In the genomic region with DNA sequence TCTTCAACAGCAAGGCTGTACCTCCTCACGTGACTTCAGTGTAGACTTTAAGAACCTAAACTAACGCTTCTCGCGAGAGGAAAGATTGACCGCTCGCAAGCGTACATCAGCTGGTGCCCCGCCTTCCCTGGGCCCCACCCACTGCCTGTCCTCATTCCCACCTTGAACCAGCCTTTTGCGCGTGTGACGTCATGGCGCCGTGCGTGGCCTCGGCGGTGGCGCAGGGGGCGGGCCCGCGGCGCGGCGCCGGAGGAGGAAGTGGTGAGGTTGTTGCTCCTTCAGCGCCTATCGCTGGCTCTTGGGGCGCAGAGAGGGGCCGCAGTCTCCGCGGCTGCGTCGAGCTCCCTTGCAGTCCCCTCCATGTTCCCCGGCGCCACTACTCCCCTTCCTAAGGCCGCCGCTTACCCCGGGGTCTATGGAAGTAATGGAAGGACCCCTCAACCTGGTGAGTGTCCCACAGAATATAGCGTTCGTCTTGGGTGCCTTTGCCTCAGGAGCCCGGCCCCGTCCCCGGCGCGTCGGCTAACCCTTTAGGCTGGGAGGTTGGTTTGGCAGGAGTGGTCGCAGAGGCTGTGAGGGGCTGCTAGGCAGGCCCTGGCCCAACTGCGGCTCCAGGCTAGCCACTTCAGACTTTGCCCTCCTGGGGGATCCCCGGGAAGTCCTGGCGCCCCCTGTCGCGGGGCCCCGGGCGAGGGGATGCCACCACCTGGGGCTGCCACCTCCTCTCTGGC, we compare ENCODE assay signal across 8 cellular contexts. TPM values are rescaled to one million over a fixed set of nuclear protein-coding genes. Genes with fewer than 3 reads are reported as not detected.
DNase-seq lines count a peak whose midpoint lies in the region; ATAC-seq and TF ChIP-seq lines count a peak whose summit lies in the region.

NRBF2 (plus strand) TSS at position 273 of the 731 bp plus-strand sequence; CDS start at position 416, 143 bp downstream.

- peak within 1 kb of the TSS; percentile 98 to 100 (median 99) for H3K27ac ChIP-seq in spleen

- ATAC-seq in GM18909 (IDR thresholded peaks at IDR 0.05; ENCODE audit: poor library complexity, unreplicated experiment) (peak; percentile 98), HG03175 (IDR thresholded peaks at IDR 0.05; ENCODE audit: unreplicated experiment) (peak; percentile 95), WTC11 (peak; percentile 93)

- H3K4me3 ChIP-seq in AG09309 (ENCODE audit: control insufficient read depth, low read depth, low read length) (peak within 1 kb of the TSS; percentile 94), cardiac fibroblast (replicated peaks in 1 of 2; ENCODE audit: low read depth in 2 of 2, low read length in 2 of 2) (peak within 1 kb of the TSS; percentile 94 to 98), spleen (peak within 1 kb of the TSS; percentile 69 to 90 (median 74))

- CTCF ChIA-PET in WTC11 (lab: Charles Lee) = interaction anchor here (0.8 to 1.6 kb wide), 5 partner anchors 25 to 733 kb away, joined by 3 to 14 read pairs (median 4); no protein-coding TSS in a partner anchor

- H3K4me1 Mint-ChIP-seq in WTC11 = peaks cover 29% of the 10 kb centered on the region
- H3K4me1 Mint-ChIP-seq in immature natural killer cell = peaks cover 37 to 46% of the 10 kb centered on the region in 2 donors

- peaks cover 13% of the 10 kb centered on the region for H3K36me3 Mint-ChIP-seq in WTC11
- H3K36me3 Mint-ChIP-seq in immature natural killer cell = peaks cover 0 to 4% (median 0%) of the 10 kb centered on the region in 3 donors

- DNase-seq in AG09309 (ENCODE audit: low read depth) = peak; percentile 92
- peak; percentile 96 for DNase-seq in NCI-H2227 treated with DMSO at 0.1 percent for 48 hours (lab: John Stamatoyannopoulos, UW)
- peak; percentile 96 for DNase-seq in WTC11 (ENCODE audit: low spot score)
- DNase-seq in cardiac fibroblast (ENCODE audit: low read depth in 2 of 2) = peak; percentile 99 to 100
- peak; percentile 97 to 98 (median 97) for DNase-seq in immature natural killer cell
- peak; percentile 99 for DNase-seq in spleen

- POLR2A ChIA-PET in WTC11 (lab: Charles Lee) = interaction anchor here (1.3 to 1.7 kb wide), 3 partner anchors 13 to 317 kb away, joined by 3 to 5 read pairs (median 4); no protein-coding TSS in a partner anchor

- H3K36me3 ChIP-seq in spleen = peaks cover 0 to 5% (median 0%) of the 10 kb centered on the region in 6 donors

- intact Hi-C loops in spleen (cut with DNase I; ENCODE audit: low total_unique reads) = no loop called here

- peaks cover 0 to 9% (median 2%) of the 10 kb centered on the region in 8 donors for H3K9me3 ChIP-seq in spleen

- H3K4me1 ChIP-seq in spleen = peaks cover 14 to 50% (median 41%) of the 10 kb centered on the region in 6 donors

- TF ChIP-seq POLR2A in spleen (IDR thresholded peaks at IDR 0.05) = peak; percentile 93 to 97 (median 94)

- H3K9me3 Mint-ChIP-seq in WTC11 (peaks cover 25% of the 10 kb centered on the region), immature natural killer cell (peaks cover 0 to 4% (median 0%) of the 10 kb centered on the region in 6 donors)

- peaks cover 4% of the 10 kb centered on the region for H3K27me3 Mint-ChIP-seq in WTC11 (ENCODE audit: low read depth)
- H3K27me3 Mint-ChIP-seq in immature natural killer cell (ENCODE audit: low read depth in 3 of 3) = peaks cover 5 to 16% (median 13%) of the 10 kb centered on the region in 3 donors

- peak; percentile 46 for TF ChIP-seq CTCF in AG09309 (IDR thresholded peaks at IDR 0.05; ENCODE audit: control insufficient read depth, insufficient read depth, low read depth, low read length, missing control alignments)
- TF ChIP-seq CTCF in WTC11 (IDR thresholded peaks at IDR 0.05) = no peak
- peak; percentile 24 for TF ChIP-seq CTCF in cardiac fibroblast (IDR thresholded peaks at IDR 0.05; ENCODE audit: low read depth, low read length)
- TF ChIP-seq CTCF in spleen (IDR thresholded peaks at IDR 0.05 in 8 of 11, conservative IDR thresholded peaks at IDR 0.05 in 3 of 11) = peak in 4 of 11 experiments; percentile 12 to 56 (median 31)

- H3K27ac Mint-ChIP-seq in WTC11 (peak within 1 kb of the TSS; percentile 74), immature natural killer cell (peak within 1 kb of the TSS; percentile 91 to 97 (median 94))

- 0 to 1% (median 0%) methylated on average over 35 to 53 of the region's 53 CpGs for WGBS in spleen, 5 donors

- H3K27me3 ChIP-seq in spleen (replicated peaks in 1 of 7) = no peaks in the 10 kb centered on the region

- peak within 1 kb of the TSS; percentile 77 for H3K4me3 Mint-ChIP-seq in WTC11
- H3K4me3 Mint-ChIP-seq in immature natural killer cell = peak within 1 kb of the TSS; percentile 88 to 95 (median 92)

TF ChIP-seq in WTC11, 78 proteins besides CTCF, POLR2A, EP300 and RAD21 (continues in another document):
- TF ChIP-seq, protein P1, sequence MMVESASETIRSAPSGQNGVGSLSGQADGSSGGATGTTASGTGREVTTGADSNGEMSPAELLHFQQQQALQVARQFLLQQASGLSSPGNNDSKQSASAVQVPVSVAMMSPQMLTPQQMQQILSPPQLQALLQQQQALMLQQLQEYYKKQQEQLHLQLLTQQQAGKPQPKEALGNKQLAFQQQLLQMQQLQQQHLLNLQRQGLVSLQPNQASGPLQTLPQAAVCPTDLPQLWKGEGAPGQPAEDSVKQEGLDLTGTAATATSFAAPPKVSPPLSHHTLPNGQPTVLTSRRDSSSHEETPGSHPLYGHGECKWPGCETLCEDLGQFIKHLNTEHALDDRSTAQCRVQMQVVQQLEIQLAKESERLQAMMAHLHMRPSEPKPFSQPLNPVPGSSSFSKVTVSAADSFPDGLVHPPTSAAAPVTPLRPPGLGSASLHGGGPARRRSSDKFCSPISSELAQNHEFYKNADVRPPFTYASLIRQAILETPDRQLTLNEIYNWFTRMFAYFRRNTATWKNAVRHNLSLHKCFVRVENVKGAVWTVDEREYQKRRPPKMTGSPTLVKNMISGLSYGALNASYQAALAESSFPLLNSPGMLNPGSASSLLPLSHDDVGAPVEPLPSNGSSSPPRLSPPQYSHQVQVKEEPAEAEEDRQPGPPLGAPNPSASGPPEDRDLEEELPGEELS (CRISPR knock-in tag; IDR thresholded peaks at IDR 0.05) = peak; percentile 68; the same call in 1 of the 2 replicates
- TF ChIP-seq NFYB (CRISPR knock-in tag; conservative IDR thresholded peaks at IDR 0.05; ENCODE audit: low read depth) (0 out of 2 replicates have a peak, but pooled peaks have one; percentile 5), ETV6 (CRISPR knock-in tag; IDR thresholded peaks at IDR 0.05) (peak; percentile 58; the same call in 1 of the 2 replicates), USF1 (CRISPR knock-in tag; IDR thresholded peaks at IDR 0.05) (peak; percentile 96), CREM (CRISPR knock-in tag; IDR thresholded peaks at IDR 0.05) (peak; percentile 92), OVOL2 (CRISPR knock-in tag; IDR thresholded peaks at IDR 0.05; ENCODE audit: borderline replicate concordance) (no peak), ZNF423 (CRISPR knock-in tag; IDR thresholded peaks at IDR 0.05) (peak; percentile 86), SP1 (CRISPR knock-in tag; conservative IDR thresholded peaks at IDR 0.05) (peak; percentile 99), FOXP1 (CRISPR knock-in tag; IDR thresholded peaks at IDR 0.05; ENCODE audit: borderline replicate concordance) (peak; percentile 45; the same call in 1 of the 2 replicates)
- TF ChIP-seq, protein P2, sequence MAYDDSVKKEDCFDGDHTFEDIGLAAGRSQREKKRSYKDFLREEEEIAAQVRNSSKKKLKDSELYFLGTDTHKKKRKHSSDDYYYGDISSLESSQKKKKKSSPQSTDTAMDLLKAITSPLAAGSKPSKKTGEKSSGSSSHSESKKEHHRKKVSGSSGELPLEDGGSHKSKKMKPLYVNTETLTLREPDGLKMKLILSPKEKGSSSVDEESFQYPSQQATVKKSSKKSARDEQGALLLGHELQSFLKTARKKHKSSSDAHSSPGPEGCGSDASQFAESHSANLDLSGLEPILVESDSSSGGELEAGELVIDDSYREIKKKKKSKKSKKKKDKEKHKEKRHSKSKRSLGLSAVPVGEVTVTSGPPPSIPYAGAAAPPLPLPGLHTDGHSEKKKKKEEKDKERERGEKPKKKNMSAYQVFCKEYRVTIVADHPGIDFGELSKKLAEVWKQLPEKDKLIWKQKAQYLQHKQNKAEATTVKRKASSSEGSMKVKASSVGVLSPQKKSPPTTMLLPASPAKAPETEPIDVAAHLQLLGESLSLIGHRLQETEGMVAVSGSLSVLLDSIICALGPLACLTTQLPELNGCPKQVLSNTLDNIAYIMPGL (CRISPR knock-in tag; IDR thresholded peaks at IDR 0.05) = peak; percentile 86; the same call in 1 of the 2 replicates

RNA-seq across cellular contexts. Expression of gene NRBF2, which starts in this region (rescaled TPM):
- total RNA-seq in WTC11 (2021) = 25.4 to 27.5 TPM (median 25.9 TPM) in 3 replicates
- 10 to 100 TPM; 15.4 to 31.2 (median 15.6) TPM for polyA plus RNA-seq in immature natural killer cell
- 10 to 100 TPM; 30.1 to 44.1 (median 34.3) TPM for total RNA-seq in spleen
- polyA plus RNA-seq in spleen = 10 to 100 TPM; 10.3 to 21.5 (median 14.0) TPM

Comparison
In these comparisons a context has a peak if more than half of its experiments do, and no peak if none do; other contexts are left out.
1. Peak in every context shown above with its lines: DNase-seq, ATAC-seq, H3K4me3 ChIP-seq and H3K27ac ChIP-seq.